In genomic region chr2:146666336-146666735, GRCh38 we compare ENCODE assay signal across 22 cellular contexts.
A peak's percentile ranks its signal among the peaks of the same experiment; 100 is the strongest.
DNase-seq lines count a peak whose midpoint lies in the region; ATAC-seq lines count a peak whose summit lies in the region.
"Had no signal": no experiment of that assay in that cellular context is flagged by ENCODE, and none has a peak within 500 bp of the region (broad histone marks: within the 10 kb centered on the region; RNA-seq: fewer than 3 reads in every experiment).

No MANE protein-coding gene starts in this region.

- no peak for ATAC-seq in GM21423 (IDR thresholded peaks at IDR 0.05; ENCODE audit: unreplicated experiment)
- ATAC-seq: activated CD4-positive, alpha-beta T cell treated with anti-CD3 and anti-CD28 coated beads for 36 hours; activated naive CD4-positive, alpha-beta T cell treated with anti-CD3 and anti-CD28 coated beads, Interleukin-2, amount 50 U/mL, for 72 hours; CD8-positive, alpha-beta T cell; gastrocnemius medialis; left cardiac atrium; natural killer cell treated with Interleukin-12 subunit alpha and Interleukin-12 subunit beta and Interleukin-15 and Interleukin-18, amount 100 ng/mL, for 72 hours; Right ventricle myocardium inferior; stimulated activated effector memory CD8-positive, alpha-beta T cell treated with anti-CD3 and anti-CD28 coated beads, Interleukin-12 subunit alpha, Interleukin-12 subunit beta, amount 100 ng/mL, for 72 hours had no signal

- DNase-seq in EL: peak; percentile 34
- peak; percentile 4 for DNase-seq in M059J (ENCODE audit: low read depth)
- DNase-seq in dermis blood vessel endothelial cell: peak; percentile 49
- peak; percentile 4 for DNase-seq in myocyte (ENCODE audit: low read depth)
- no peak for DNase-seq in activated CD4-positive, alpha-beta T cell treated with anti-CD3 and anti-CD28 coated beads for 1 hour
- DNase-seq in NCI-H526 (lab: John Stamatoyannopoulos, UW): no peak
- DNase-seq: activated CD4-positive, alpha-beta T cell treated with anti-CD3 and anti-CD28 coated beads for 36 hours; CD8-positive, alpha-beta T cell; DMS79; gastrocnemius medialis; H7; left cardiac atrium; NCI-H2107; NCI-H526 treated with DMSO at 0.1 percent for 48 hours; ovary; sigmoid colon; SW 1271 had no signal

Comparison
In these comparisons a context has a peak if more than half of its experiments do, and no peak if none do; other contexts are left out.
1. DNase-seq: peak in EL (single experiment), M059J (single experiment), dermis blood vessel endothelial cell (single experiment) and myocyte (single experiment); none in activated CD4-positive, alpha-beta T cell treated with anti-CD3 and anti-CD28 coated beads for 1 hour (single experiment) and NCI-H526 (0 of 2).